ENCODE assay signal across 8 cellular contexts in the genomic region with DNA sequence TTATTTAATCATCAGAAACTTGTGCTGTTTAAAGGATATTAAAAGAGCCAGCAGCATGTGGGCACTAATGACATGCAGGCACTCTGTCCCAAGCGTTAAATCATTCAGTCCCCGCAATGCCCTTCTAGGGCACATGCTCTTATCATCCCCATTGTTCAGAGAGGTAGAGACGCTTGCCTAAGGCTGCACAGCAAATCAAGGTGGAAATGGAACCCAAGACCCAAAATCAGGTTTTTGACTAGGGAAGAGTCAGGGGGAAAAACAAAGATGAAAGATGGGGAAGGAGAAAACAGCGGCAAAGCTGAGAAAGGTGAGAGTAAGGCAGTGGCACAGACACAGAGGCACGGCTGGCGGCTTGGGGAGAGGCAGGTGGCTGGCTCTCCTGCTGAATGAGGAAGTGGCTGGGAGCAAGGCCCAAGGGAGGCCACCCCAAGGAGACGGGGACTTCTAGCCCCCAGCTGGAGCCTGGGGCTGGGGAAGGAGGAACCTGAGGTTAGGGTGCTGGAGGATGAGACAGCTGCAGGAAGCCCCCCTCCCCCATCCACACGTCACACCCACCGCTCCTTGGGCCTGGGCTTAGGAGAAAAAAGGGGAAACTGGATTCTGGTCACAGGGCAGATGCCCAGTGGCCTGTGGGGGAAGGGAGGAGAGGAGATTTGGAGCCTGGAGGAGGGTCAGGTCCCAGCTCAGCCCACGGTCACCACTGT. TPM values are rescaled to one million over a fixed set of nuclear protein-coding genes. Genes with fewer than 3 reads are reported as not detected.
DNase-seq lines count a peak whose midpoint lies in the region; FAIRE-seq and TF ChIP-seq lines count a peak whose summit lies in the region.

No MANE protein-coding gene starts in this region.

- peak overlapping the region; percentile 86; the same call in 1 of the 2 replicates for H4K8ac ChIP-seq in H1 (ENCODE audit: extremely low read depth, insufficient read depth, low read length)

- H4K20me1 ChIP-seq in H1 (replicated peaks in 1 of 2; ENCODE audit: control insufficient read depth in 1 of 2, insufficient read depth in 2 of 2, low read length in 2 of 2) (no peaks in the 10 kb centered on the region), osteoblast (ENCODE audit: insufficient read depth, low read length) (no peaks in the 10 kb centered on the region)

- no peaks in the 10 kb centered on the region for H3K23me2 ChIP-seq in H1 (ENCODE audit: low read depth, low read length)

- no peak overlapping the region for H4K5ac ChIP-seq in H1 (ENCODE audit: insufficient read length, low read depth, low read length)

- H2AFZ ChIP-seq in H1 (ENCODE audit: low read length) (peak overlapping the region; percentile 84; the same call in 1 of the 2 replicates), osteoblast (ENCODE audit: low read length) (no peak overlapping the region)

- CTCF ChIA-PET in H1 (lab: Charles Lee; ENCODE audit: partially characterized antibody): interaction anchor here (0.8 to 1.3 kb wide), 4 partner anchors 14 to 40 kb away, joined by 3 to 4 read pairs (median 3); no protein-coding TSS in a partner anchor

- H3K79me1 ChIP-seq in H1 (ENCODE audit: low read depth, low read length): no peaks in the 10 kb centered on the region

- H3K36me3 ChIP-seq in H1 (ENCODE audit: control insufficient read depth in 2 of 4, insufficient read depth in 4 of 4, low read length in 3 of 4): no peaks in the 10 kb centered on the region
- H3K36me3 ChIP-seq in osteoblast (ENCODE audit: insufficient read depth, low read length): no peaks in the 10 kb centered on the region

- H3K27me3 ChIP-seq in H1 (replicated peaks in 1 of 4; ENCODE audit: control insufficient read depth in 3 of 4, extremely low read depth in 1 of 4, insufficient read depth in 3 of 4, low read length in 3 of 4) (no peaks in the 10 kb centered on the region), osteoblast (ENCODE audit: insufficient read depth, low read length) (no peaks in the 10 kb centered on the region)

- peak; percentile 52 for DNase-seq in GM10266 (ENCODE audit: extremely low spot score)
- DNase-seq in Kasumi-1 (lab: John Stamatoyannopoulos, UW): peak; percentile 99
- DNase-seq in H1 (ENCODE audit: low read depth in 1 of 2, low spot score in 2 of 2): no peak
- peak; percentile 51 for DNase-seq in osteoblast (ENCODE audit: insufficient read length, low spot score, missing footprints)
- DNase-seq in activated effector memory CD4-positive, alpha-beta T cell treated with anti-CD3 and anti-CD28 coated beads, Interleukin-2, amount 50 U/mL, for 16 hours: no peak
- DNase-seq in NCI-H345 treated with DMSO at 0.1 percent for 48 hours (lab: John Stamatoyannopoulos, UW; ENCODE audit: unreplicated experiment): no peak
- no peak for DNase-seq in NCI-H1417 (lab: John Stamatoyannopoulos, UW)
- DNase-seq in NCI-H1930 (lab: John Stamatoyannopoulos, UW): no peak

- no peak for TF ChIP-seq POLR2A in H1 (IDR thresholded peaks at IDR 0.05; ENCODE audit: control extremely low read depth in 1 of 2, low read depth in 2 of 2, low read length in 2 of 2)

- H3K9me3 ChIP-seq in H1 (ENCODE audit: insufficient read depth in 2 of 2, low read depth in 1 of 2, low read length in 1 of 2): no peaks in the 10 kb centered on the region
- no peaks in the 10 kb centered on the region for H3K9me3 ChIP-seq in osteoblast (ENCODE audit: low read depth, low read length)

- H3K4me2 ChIP-seq in H1 (ENCODE audit: insufficient read depth in 1 of 2, low read depth in 2 of 2, low read length in 2 of 2) (no peak overlapping the region), osteoblast (ENCODE audit: insufficient read depth, low read length) (no peak overlapping the region)

- H3K4me3 ChIP-seq in H1 (ENCODE audit: extremely low read depth in 1 of 4, insufficient read depth in 2 of 4, low read depth in 3 of 4, low read length in 4 of 4) (no peak overlapping the region), osteoblast (ENCODE audit: insufficient read depth, low read length) (no peak overlapping the region)

- TF ChIP-seq CTCF in GM10266 (IDR thresholded peaks at IDR 0.05; ENCODE audit: control insufficient read depth, insufficient read depth, low read depth, missing control alignments) (no peak), H1 (IDR thresholded peaks at IDR 0.05; ENCODE audit: control extremely low read depth in 1 of 3, insufficient read depth in 1 of 3, low read depth in 1 of 3, low read length in 3 of 3) (no peak), osteoblast (IDR thresholded peaks at IDR 0.05; ENCODE audit: extremely low read depth, low read depth, low read length) (no peak)

- H3K79me2 ChIP-seq in H1 (ENCODE audit: control insufficient read depth in 1 of 2, insufficient read depth in 2 of 2, low read length in 2 of 2): no peaks in the 10 kb centered on the region
- no peaks in the 10 kb centered on the region for H3K79me2 ChIP-seq in osteoblast (ENCODE audit: insufficient read depth, low read length)

- H3K56ac ChIP-seq in H1 (replicated peaks; ENCODE audit: insufficient read length, low read depth, low read length): no peak overlapping the region

- no peak overlapping the region for H2BK120ac ChIP-seq in H1 (replicated peaks; ENCODE audit: low read depth, low read length)

- no peak overlapping the region for H3K18ac ChIP-seq in H1 (ENCODE audit: extremely low read depth, low read length)

- no peak overlapping the region for H3K23ac ChIP-seq in H1 (ENCODE audit: insufficient read length)

- no peak overlapping the region for H4K91ac ChIP-seq in H1 (replicated peaks; ENCODE audit: insufficient read length, low read length)

- no peak for TF ChIP-seq RAD21 in H1 (IDR thresholded peaks at IDR 0.05 in 1 of 2, conservative IDR thresholded peaks at IDR 0.05 in 1 of 2; ENCODE audit: low read depth in 2 of 2, low read length in 2 of 2)

- H3K14ac ChIP-seq in H1 (ENCODE audit: insufficient read length): no peak overlapping the region

- H2BK15ac ChIP-seq in H1 (ENCODE audit: low read length): peak overlapping the region; percentile 61; the same call in 1 of the 2 replicates

- no peak overlapping the region for H2AK5ac ChIP-seq in H1 (ENCODE audit: low read depth, low read length)

- WGBS in H1 (ENCODE audit: extremely low coverage in 1 of 2, insufficient coverage in 1 of 2, insufficient read length in 1 of 2, insufficient replicate concordance in 2 of 2, low coverage in 1 of 2, low lambda C conversion rate in 2 of 2, missing lambda C conversion rate in 1 of 2), 2 experiments: 84% methylated on average over 9 of the region's 10 CpGs; no CpG with 5 or more reads in 1 of the 2 experiments

- POLR2A ChIA-PET in H1 (lab: Charles Lee; ENCODE audit: partially characterized antibody): no interaction called here

- H3K27ac ChIP-seq in H1 (ENCODE audit: low read depth, low read length) (peak overlapping the region; percentile 47; the same call in 1 of the 2 replicates), osteoblast (ENCODE audit: low read depth, low read length) (no peak overlapping the region)

- H3K9ac ChIP-seq in H1 (replicated peaks in 1 of 4; ENCODE audit: extremely low read depth in 1 of 4, low read depth in 3 of 4, low read length in 3 of 4): no peak overlapping the region

- H3K4me1 ChIP-seq in H1 (replicated peaks in 1 of 4; ENCODE audit: control insufficient read depth in 3 of 4, insufficient read depth in 4 of 4, low read length in 3 of 4) (peaks cover 0 to 17% (median 7%) of the 10 kb centered on the region in 4 experiments; a peak in 4 of 7 replicates), osteoblast (ENCODE audit: insufficient read depth, low read length) (peaks cover 5% of the 10 kb centered on the region)

- no peak overlapping the region for H3K4ac ChIP-seq in H1 (replicated peaks; ENCODE audit: insufficient read length, low read depth, low read length)

- FAIRE-seq in H1 (lab: Jason Lieb, UNC): no peak

- H2BK5ac ChIP-seq in H1 (ENCODE audit: low read depth, low read length): no peak overlapping the region; the same call in 1 of the 2 replicates

- peak overlapping the region; percentile 95; the same call in 1 of the 2 replicates for H2BK12ac ChIP-seq in H1 (ENCODE audit: low read depth, low read length)

- no peak for TF ChIP-seq EP300 in H1 (IDR thresholded peaks at IDR 0.05; ENCODE audit: borderline replicate concordance in 1 of 2, low read depth in 2 of 2, low read length in 2 of 2)

- no peak overlapping the region for H2BK20ac ChIP-seq in H1 (ENCODE audit: low read length)

RNA-seq across cellular contexts. Expression of a gene that starts 1.0 kb away (rescaled TPM):
- not detected in 2 replicates for total RNA-seq in H1 (2021; fragmentation: NEBNext Ultra II Directional; extraction: Animal tissue kit (Norgen Biotek cat#: 25700))
- polyA plus RNA-seq in H1 (2011; rRNA removed): 0.18 and 0.19 TPM in 2 replicates
- 0.31 TPM for polyA plus RNA-seq in H1 (2011; cell fraction: cytosol; rRNA removed)
- polyA plus RNA-seq in H1 (2011; cell fraction: nucleus; rRNA removed): not detected
- polyA plus RNA-seq in H1 (2012, experiment 1 of 2): not detected in 4 replicates
- not detected for polyA plus RNA-seq in H1 (2012, experiment 2 of 2)
- polyA plus RNA-seq in H1 (2013, experiment 1 of 2): not detected
- polyA plus RNA-seq in H1 (2013, experiment 2 of 2): 0.17 TPM
- not detected in 2 replicates for polyA minus RNA-seq in H1 (2011; rRNA and poly(A)+ RNA removed)
- not detected for polyA minus RNA-seq in H1 (2011; cell fraction: cytosol; rRNA and poly(A)+ RNA removed)
- not detected for polyA minus RNA-seq in H1 (2011; cell fraction: nucleus; rRNA and poly(A)+ RNA removed)
- 0.36 TPM in 1 of 2 replicates, not detected in the other for total RNA-seq in osteoblast

RNA-seq across cellular contexts. Expression of a gene that starts 6.8 kb away (rescaled TPM):
- total RNA-seq in H1 (2021; fragmentation: NEBNext Ultra II Directional; extraction: Animal tissue kit (Norgen Biotek cat#: 25700)): 1.1 TPM in 1 of 2 replicates, not detected in the other
- polyA plus RNA-seq in H1 (2011; rRNA removed): 2.8 and 3.0 TPM in 2 replicates
- polyA plus RNA-seq in H1 (2011; cell fraction: cytosol; rRNA removed): 1.5 TPM
- 1.0 TPM for polyA plus RNA-seq in H1 (2011; cell fraction: nucleus; rRNA removed)
- polyA plus RNA-seq in H1 (2012, experiment 1 of 2): 0.90 to 1.8 TPM (median 1.3 TPM) in 4 replicates
- polyA plus RNA-seq in H1 (2012, experiment 2 of 2): 4.3 TPM
- polyA plus RNA-seq in H1 (2013, experiment 1 of 2): 3.4 TPM
- 4.7 TPM for polyA plus RNA-seq in H1 (2013, experiment 2 of 2)
- 0.73 TPM in 1 of 2 replicates, not detected in the other for polyA minus RNA-seq in H1 (2011; rRNA and poly(A)+ RNA removed)
- not detected for polyA minus RNA-seq in H1 (2011; cell fraction: cytosol; rRNA and poly(A)+ RNA removed)
- polyA minus RNA-seq in H1 (2011; cell fraction: nucleus; rRNA and poly(A)+ RNA removed): not detected
- 0.36 and 1.5 TPM in 2 replicates for total RNA-seq in osteoblast

RNA-seq across cellular contexts. Expression of a gene that starts 8.8 kb away (rescaled TPM):
- total RNA-seq in H1 (2021; fragmentation: NEBNext Ultra II Directional; extraction: Animal tissue kit (Norgen Biotek cat#: 25700)): 12.0 and 13.2 TPM in 2 replicates
- polyA plus RNA-seq in H1 (2011; rRNA removed): 10.0 and 22.1 TPM in 2 replicates
- 8.7 TPM for polyA plus RNA-seq in H1 (2011; cell fraction: cytosol; rRNA removed)
- 39.2 TPM for polyA plus RNA-seq in H1 (2011; cell fraction: nucleus; rRNA removed)
- polyA plus RNA-seq in H1 (2012, experiment 1 of 2): 4.9 to 9.4 TPM (median 8.5 TPM) in 4 replicates
- polyA plus RNA-seq in H1 (2012, experiment 2 of 2): 5.1 TPM
- polyA plus RNA-seq in H1 (2013, experiment 1 of 2): 9.8 TPM
- polyA plus RNA-seq in H1 (2013, experiment 2 of 2): 11.0 TPM
- polyA minus RNA-seq in H1 (2011; rRNA and poly(A)+ RNA removed): 7.3 and 8.1 TPM in 2 replicates
- polyA minus RNA-seq in H1 (2011; cell fraction: cytosol; rRNA and poly(A)+ RNA removed): 5.7 TPM
- polyA minus RNA-seq in H1 (2011; cell fraction: nucleus; rRNA and poly(A)+ RNA removed): 27.4 TPM
- 4.4 and 5.8 TPM in 2 replicates for total RNA-seq in osteoblast

RNA-seq across cellular contexts. Expression of a gene that starts 27.0 kb away (rescaled TPM):
- total RNA-seq in H1 (2021; fragmentation: NEBNext Ultra II Directional; extraction: Animal tissue kit (Norgen Biotek cat#: 25700)): 15.2 and 16.8 TPM in 2 replicates
- 4.6 and 8.0 TPM in 2 replicates for polyA plus RNA-seq in H1 (2011; rRNA removed)
- 3.2 TPM for polyA plus RNA-seq in H1 (2011; cell fraction: cytosol; rRNA removed)
- 6.9 TPM for polyA plus RNA-seq in H1 (2011; cell fraction: nucleus; rRNA removed)
- 7.2 to 13.6 TPM (median 12.7 TPM) in 4 replicates for polyA plus RNA-seq in H1 (2012, experiment 1 of 2)
- 9.9 TPM for polyA plus RNA-seq in H1 (2012, experiment 2 of 2)
- 19.6 TPM for polyA plus RNA-seq in H1 (2013, experiment 1 of 2)
- polyA plus RNA-seq in H1 (2013, experiment 2 of 2): 18.6 TPM
- 2.1 and 2.4 TPM in 2 replicates for polyA minus RNA-seq in H1 (2011; rRNA and poly(A)+ RNA removed)
- polyA minus RNA-seq in H1 (2011; cell fraction: cytosol; rRNA and poly(A)+ RNA removed): 7.6 TPM
- polyA minus RNA-seq in H1 (2011; cell fraction: nucleus; rRNA and poly(A)+ RNA removed): 6.9 TPM
- 4.4 and 6.9 TPM in 2 replicates for total RNA-seq in osteoblast

RNA-seq across cellular contexts. Expression of a gene that starts 40.8 kb away (rescaled TPM):
- 22.0 and 22.2 TPM in 2 replicates for total RNA-seq in H1 (2021; fragmentation: NEBNext Ultra II Directional; extraction: Animal tissue kit (Norgen Biotek cat#: 25700))
- polyA plus RNA-seq in H1 (2011; rRNA removed): 19.9 and 32.4 TPM in 2 replicates
- 18.3 TPM for polyA plus RNA-seq in H1 (2011; cell fraction: cytosol; rRNA removed)
- 37.2 TPM for polyA plus RNA-seq in H1 (2011; cell fraction: nucleus; rRNA removed)
- polyA plus RNA-seq in H1 (2012, experiment 1 of 2): 18.3 to 26.1 TPM (median 22.6 TPM) in 4 replicates
- polyA plus RNA-seq in H1 (2012, experiment 2 of 2): 52.7 TPM
- polyA plus RNA-seq in H1 (2013, experiment 1 of 2): 43.9 TPM
- 44.0 TPM for polyA plus RNA-seq in H1 (2013, experiment 2 of 2)
- polyA minus RNA-seq in H1 (2011; rRNA and poly(A)+ RNA removed): 8.1 and 9.1 TPM in 2 replicates
- polyA minus RNA-seq in H1 (2011; cell fraction: cytosol; rRNA and poly(A)+ RNA removed): 8.1 TPM
- 9.3 TPM for polyA minus RNA-seq in H1 (2011; cell fraction: nucleus; rRNA and poly(A)+ RNA removed)
- 2.1 and 3.6 TPM in 2 replicates for total RNA-seq in osteoblast

Comparison
In these comparisons a context has a peak if more than half of its experiments do, and no peak if none do; other contexts are left out.
1. DNase-seq: peak in GM10266 (single experiment), Kasumi-1 (2 of 2) and osteoblast (single experiment); none in H1 (0 of 2), activated effector memory CD4-positive, alpha-beta T cell treated with anti-CD3 and anti-CD28 coated beads, Interleukin-2, amount 50 U/mL, for 16 hours (single experiment), NCI-H345 treated with DMSO at 0.1 percent for 48 hours (single experiment), NCI-H1417 (0 of 3) and NCI-H1930 (0 of 2).